2 cellular contexts compared by ENCODE assay signal in genomic region chr12:116414891-116415290, GRCh38.
TF ChIP-seq lines count a peak whose summit lies in the region.

No MANE protein-coding gene starts in this region.

TF ChIP-seq in IMR-90, 13 proteins besides CTCF, POLR2A, EP300 and RAD21:
- TF ChIP-seq FOS (IDR thresholded peaks at IDR 0.05; ENCODE audit: low read depth, low read length) (no peak), NFE2L2 (IDR thresholded peaks at IDR 0.05; ENCODE audit: low read depth, low read length) (no peak), CEBPB (IDR thresholded peaks at IDR 0.05; ENCODE audit: low read depth, low read length) (no peak), SMC3 (IDR thresholded peaks at IDR 0.05; ENCODE audit: low read depth, low read length) (no peak)
- TF ChIP-seq, protein P1, sequence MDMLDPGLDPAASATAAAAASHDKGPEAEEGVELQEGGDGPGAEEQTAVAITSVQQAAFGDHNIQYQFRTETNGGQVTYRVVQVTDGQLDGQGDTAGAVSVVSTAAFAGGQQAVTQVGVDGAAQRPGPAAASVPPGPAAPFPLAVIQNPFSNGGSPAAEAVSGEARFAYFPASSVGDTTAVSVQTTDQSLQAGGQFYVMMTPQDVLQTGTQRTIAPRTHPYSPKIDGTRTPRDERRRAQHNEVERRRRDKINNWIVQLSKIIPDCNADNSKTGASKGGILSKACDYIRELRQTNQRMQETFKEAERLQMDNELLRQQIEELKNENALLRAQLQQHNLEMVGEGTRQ (IDR thresholded peaks at IDR 0.05; ENCODE audit: low read depth, low read length), result no peak
TF ChIP-seq in IMR-90: peak in this region for 0.

TF ChIP-seq in GM12878, 131 proteins besides CTCF, POLR2A, EP300 and RAD21:
- peak; percentile 40 for TF ChIP-seq BCL3 (IDR thresholded peaks at IDR 0.05; ENCODE audit: borderline replicate concordance, insufficient read depth, low read depth, low read length, poor library complexity, severe bottlenecking)
- TF ChIP-seq TBL1XR1 (IDR thresholded peaks at IDR 0.05; ENCODE audit: low read depth, low read length), result no peak
TF ChIP-seq in GM12878: peak in this region for 1.
